ENCODE assay signal across 8 cellular contexts in the genomic region with DNA sequence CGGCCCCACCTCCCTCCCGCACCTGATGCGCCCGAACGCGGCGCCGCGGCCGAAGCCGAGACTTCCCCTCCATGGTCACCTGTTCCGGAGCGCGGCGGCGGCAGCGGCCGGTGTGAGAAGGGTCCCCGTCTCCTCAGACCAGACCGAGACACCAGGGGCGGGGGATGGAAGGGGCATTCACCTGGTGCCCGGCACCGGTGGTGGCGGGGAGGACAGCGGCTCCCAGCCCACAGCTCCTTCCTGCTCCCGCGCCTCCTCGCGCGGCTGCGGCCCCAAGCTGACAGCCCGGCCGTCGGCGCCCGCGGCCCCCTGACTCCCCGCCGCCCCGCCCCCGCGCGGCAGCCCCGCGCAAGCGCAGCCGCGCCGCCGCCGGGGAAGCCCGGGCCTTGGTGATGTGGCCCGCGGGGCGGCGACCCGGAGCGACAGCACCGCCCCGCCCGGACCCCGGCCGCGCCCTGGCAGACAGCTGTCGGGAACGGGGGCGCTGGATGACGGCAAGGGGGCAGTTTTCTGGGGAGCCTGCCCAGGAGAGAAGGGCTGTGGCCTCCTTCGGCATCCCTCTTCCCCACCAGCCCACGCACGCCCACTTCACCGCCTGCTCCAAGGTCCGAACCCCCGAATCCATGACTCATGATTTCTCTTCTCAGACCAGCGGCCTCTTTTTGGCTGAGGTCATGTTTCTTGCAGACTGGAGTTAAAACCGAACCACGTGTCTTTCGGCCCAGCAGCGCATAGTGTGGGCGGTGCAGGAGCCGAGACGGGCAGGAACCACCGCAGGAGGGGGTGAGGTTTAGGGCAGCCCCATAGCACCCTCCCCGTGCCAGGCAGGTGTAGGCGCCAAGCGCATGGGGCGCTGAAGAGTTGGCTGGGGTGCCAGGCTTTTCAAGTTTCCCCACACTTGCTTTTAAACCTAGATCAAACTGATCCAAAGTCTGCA. TPM values are rescaled to one million over a fixed set of nuclear protein-coding genes. Genes with fewer than 3 reads are reported as not detected.
A peak's percentile ranks its signal among the peaks of the same experiment; 100 is the strongest.
DNase-seq lines count a peak whose midpoint lies in the region; ATAC-seq and TF ChIP-seq lines count a peak whose summit lies in the region.

A gene with protein sequence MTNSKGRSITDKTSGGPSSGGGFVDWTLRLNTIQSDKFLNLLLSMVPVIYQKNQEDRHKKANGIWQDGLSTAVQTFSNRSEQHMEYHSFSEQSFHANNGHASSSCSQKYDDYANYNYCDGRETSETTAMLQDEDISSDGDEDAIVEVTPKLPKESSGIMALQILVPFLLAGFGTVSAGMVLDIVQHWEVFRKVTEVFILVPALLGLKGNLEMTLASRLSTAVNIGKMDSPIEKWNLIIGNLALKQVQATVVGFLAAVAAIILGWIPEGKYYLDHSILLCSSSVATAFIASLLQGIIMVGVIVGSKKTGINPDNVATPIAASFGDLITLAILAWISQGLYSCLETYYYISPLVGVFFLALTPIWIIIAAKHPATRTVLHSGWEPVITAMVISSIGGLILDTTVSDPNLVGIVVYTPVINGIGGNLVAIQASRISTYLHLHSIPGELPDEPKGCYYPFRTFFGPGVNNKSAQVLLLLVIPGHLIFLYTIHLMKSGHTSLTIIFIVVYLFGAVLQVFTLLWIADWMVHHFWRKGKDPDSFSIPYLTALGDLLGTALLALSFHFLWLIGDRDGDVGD (minus strand): TSS at position 282 of the 937 bp plus-strand sequence. CDS start 29,763 bp downstream, outside the sequence.

- TF ChIP-seq CTCF in dorsolateral prefrontal cortex (IDR thresholded peaks at IDR 0.05 in 54 of 56, conservative IDR thresholded peaks at IDR 0.05 in 2 of 56; ENCODE audit: low read depth in 1 of 56, partially characterized antibody in 56 of 56) = peak in 8 of 56 donors; percentile 2 to 23 (median 8)
- TF ChIP-seq CTCF in right lobe of liver (IDR thresholded peaks at IDR 0.05) = peak in 3 of 4 donors; percentile 28 to 49 (median 47)

- no peaks in the 10 kb centered on the region for H3K27me3 ChIP-seq in dorsolateral prefrontal cortex
- no peaks in the 10 kb centered on the region for H3K27me3 ChIP-seq in right lobe of liver

- H3K27ac ChIP-seq in dorsolateral prefrontal cortex (peak within 1 kb of the TSS in 47 of 59 donors; percentile 24 to 89 (median 72)), right lobe of liver (peak within 1 kb of the TSS; percentile 87 to 93 (median 91))

- intact Hi-C loops in dorsolateral prefrontal cortex (cut with DNase I) (loop anchor here in 1 of 2 donors (5.0 kb wide), 1 partner anchor 501 kb away; a partner anchor contains a TSS), right lobe of liver (cut with DNase I) (no loop called here)

- ATAC-seq in GM18870 (IDR thresholded peaks at IDR 0.05; ENCODE audit: unreplicated experiment) (peak; percentile 68), HG03108 (IDR thresholded peaks at IDR 0.05; ENCODE audit: unreplicated experiment) (peak; percentile 72), right lobe of liver (peak; percentile 83 to 93 (median 90))

- peaks cover 0 to 31% (median 7%) of the 10 kb centered on the region in 4 donors for H3K4me1 ChIP-seq in right lobe of liver

- H3K4me3 ChIP-seq in dorsolateral prefrontal cortex (peak within 1 kb of the TSS; percentile 61 to 90 (median 82)), right lobe of liver (peak within 1 kb of the TSS; percentile 75 to 83 (median 80))

- H3K36me3 ChIP-seq in right lobe of liver = no peaks in the 10 kb centered on the region

- TF ChIP-seq POLR2A in right lobe of liver (IDR thresholded peaks at IDR 0.05) = peak; percentile 69

- peak; percentile 71 for DNase-seq in Ammon's horn (ENCODE audit: low spot score)
- DNase-seq in NCI-H2227 treated with DMSO at 0.1 percent for 48 hours (lab: John Stamatoyannopoulos, UW) = peak; percentile 66
- DNase-seq in activated CD4-positive, alpha-beta T cell treated with anti-CD3 and anti-CD28 coated beads, Interleukin-2, amount 50 U/mL, for 24 hours (ENCODE audit: low read depth in 1 of 2, low spot score in 1 of 2) = peak; percentile 49 to 52
- peak; percentile 41 to 80 (median 68) for DNase-seq in dorsolateral prefrontal cortex
- DNase-seq in right lobe of liver = peak; percentile 89 to 93 (median 93)
- DNase-seq in stimulated activated CD4-positive, alpha-beta T cell treated with anti-CD3 and anti-CD28 coated beads, Interleukin-4, amount 100 ng/mL, for 4 hours = peak; percentile 76 to 87

- 0% methylated on average over 14 of the region's 87 CpGs for WGBS in right lobe of liver (ENCODE audit: insufficient coverage, low coverage, low lambda C conversion rate, missing lambda C conversion rate)

- H3K9me3 ChIP-seq in right lobe of liver = no peaks in the 10 kb centered on the region

RNA-seq across cellular contexts. Expression of the gene that starts here (rescaled TPM):
- 10 to 100 TPM; 22.4 to 73.3 (median 51.3) TPM for total RNA-seq in dorsolateral prefrontal cortex
- 100 to 1,000 TPM in 3 of 6 experiments, 10 to 100 TPM in 3; 64.1 to 115 (median 99.2) TPM for total RNA-seq in right lobe of liver

Comparison
In these comparisons a context has a peak if more than half of its experiments do, and no peak if none do; other contexts are left out.
1. Peak in every context shown above with its lines: DNase-seq, ATAC-seq, H3K4me3 ChIP-seq and H3K27ac ChIP-seq.